In the genomic region with DNA sequence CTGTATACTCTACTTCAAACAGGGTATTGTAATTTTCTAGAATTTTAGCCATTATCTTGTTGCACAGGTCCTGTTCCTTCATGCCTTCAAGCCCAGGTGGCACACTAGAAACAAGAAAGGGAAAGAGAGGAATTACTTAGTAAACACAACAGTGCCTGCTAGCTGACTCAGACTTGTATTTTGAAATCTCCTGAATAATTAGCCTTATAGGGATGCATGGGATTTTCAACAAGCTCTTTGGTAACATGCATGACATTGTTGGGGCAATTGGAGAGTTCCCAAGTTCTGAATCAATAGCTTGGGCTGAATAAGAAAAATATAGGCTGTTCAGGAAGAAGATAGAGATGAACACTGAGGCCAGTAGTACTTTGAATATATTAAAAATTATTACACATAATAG, we compare ENCODE assay signal across 10 cellular contexts.
DNase-seq lines count a peak whose midpoint lies in the region; FAIRE-seq and TF ChIP-seq lines count a peak whose summit lies in the region.
"Had no signal": no experiment of that assay in that cellular context is flagged by ENCODE, and none has a peak within 500 bp of the region (broad histone marks: within the 10 kb centered on the region; RNA-seq: fewer than 3 reads in every experiment).

No MANE protein-coding gene starts in this region.

- H3K4me1 Mint-ChIP-seq in mesothelial cell of epicardium, result peaks cover 20% of the 10 kb centered on the region
- H3K4me1 Mint-ChIP-seq in activated T-helper 2 cell treated with anti-CD3 and anti-CD28 coated beads, Interferon-gamma antibody, Interleukin-2, Interleukin-4, amounts not matched to agents 10 μg/mL and 5 μg/mL and 100 μg/mL, durations not matched to agents 14 hours and 24 hours and 36 hours (ENCODE audit: low read depth), result peaks cover 6% of the 10 kb centered on the region

- DNase-seq in Caki2 (ENCODE audit: low read depth) (peak; percentile 6), HTR-8/SVneo (ENCODE audit: insufficient read length, low spot score) (peak; percentile 1), dedifferentiated amniotic fluid mesenchymal stem cell (ENCODE audit: extremely low spot score) (peak; percentile 83), mesothelial cell of epicardium (ENCODE audit: low spot score in 2 of 2, unreplicated experiment in 2 of 2) (no peak), MV-4-11 (lab: John Stamatoyannopoulos, UW) (no peak), mucosa of gallbladder (ENCODE audit: low spot score) (no peak), G401 (ENCODE audit: low spot score) (no peak)
- DNase-seq in activated T-helper 2 cell treated with anti-CD3 and anti-CD28 coated beads, Interferon-gamma antibody, Interleukin-2, Interleukin-4, amounts not matched to agents 10 μg/mL and 5 μg/mL and 100 μg/mL, durations not matched to agents 14 hours and 24 hours and 36 hours (ENCODE audit: low spot score), result no peak
- DNase-seq: activated naive CD4-positive, alpha-beta T cell treated with anti-CD3 and anti-CD28 coated beads, Interleukin-2, amount 10 ng/mL, durations not matched to agents 7 days and 5 days; nephron progenitor cell had no signal

- H3K9me3 Mint-ChIP-seq in mesothelial cell of epicardium, result no peaks in the 10 kb centered on the region
- no peaks in the 10 kb centered on the region for H3K9me3 Mint-ChIP-seq in activated T-helper 2 cell treated with anti-CD3 and anti-CD28 coated beads, Interferon-gamma antibody, Interleukin-2, Interleukin-4, amounts not matched to agents 10 μg/mL and 5 μg/mL and 100 μg/mL, durations not matched to agents 14 hours and 24 hours and 36 hours
- H3K9me3 Mint-ChIP-seq: nephron progenitor cell had no signal

- TF ChIP-seq CTCF in mesothelial cell of epicardium (IDR thresholded peaks at IDR 0.05; ENCODE audit: unreplicated experiment), result no peak

- H3K27me3 Mint-ChIP-seq in mesothelial cell of epicardium (ENCODE audit: low read depth), result no peaks in the 10 kb centered on the region
- no peaks in the 10 kb centered on the region for H3K27me3 Mint-ChIP-seq in activated T-helper 2 cell treated with anti-CD3 and anti-CD28 coated beads, Interferon-gamma antibody, Interleukin-2, Interleukin-4, amounts not matched to agents 10 μg/mL and 5 μg/mL and 100 μg/mL, durations not matched to agents 14 hours and 24 hours and 36 hours (ENCODE audit: low read depth)
- H3K27me3 Mint-ChIP-seq: activated naive CD4-positive, alpha-beta T cell treated with anti-CD3 and anti-CD28 coated beads, Interleukin-2, amount 10 ng/mL, durations not matched to agents 7 days and 5 days had no signal

- no peak for FAIRE-seq in HTR-8/SVneo (lab: Jason Lieb, UNC)

- intact Hi-C loops in activated T-helper 2 cell treated with anti-CD3 and anti-CD28 coated beads, Interferon-gamma antibody, Interleukin-2, Interleukin-4, amounts not matched to agents 10 μg/mL and 5 μg/mL and 100 μg/mL, durations not matched to agents 14 hours and 24 hours and 36 hours (cut with micrococcal nuclease), result no loop called here

- peak overlapping the region; percentile 27 for H3K27ac Mint-ChIP-seq in mesothelial cell of epicardium
- H3K27ac Mint-ChIP-seq in activated T-helper 2 cell treated with anti-CD3 and anti-CD28 coated beads, Interferon-gamma antibody, Interleukin-2, Interleukin-4, amounts not matched to agents 10 μg/mL and 5 μg/mL and 100 μg/mL, durations not matched to agents 14 hours and 24 hours and 36 hours, result no peak overlapping the region
- H3K27ac Mint-ChIP-seq: activated naive CD4-positive, alpha-beta T cell treated with anti-CD3 and anti-CD28 coated beads, Interleukin-2, amount 10 ng/mL, durations not matched to agents 7 days and 5 days; nephron progenitor cell had no signal

- in situ Hi-C loops in Caki2 (cut with HindIII; ENCODE audit: low pct_unique_long_range_greater_than_20kb, low sequenced_read_pairs) (no loop called here), G401 (cut with HindIII; ENCODE audit: low sequenced_read_pairs) (no loop called here)

- peaks cover 11% of the 10 kb centered on the region for H3K36me3 Mint-ChIP-seq in mesothelial cell of epicardium
- no peaks in the 10 kb centered on the region for H3K36me3 Mint-ChIP-seq in activated T-helper 2 cell treated with anti-CD3 and anti-CD28 coated beads, Interferon-gamma antibody, Interleukin-2, Interleukin-4, amounts not matched to agents 10 μg/mL and 5 μg/mL and 100 μg/mL, durations not matched to agents 14 hours and 24 hours and 36 hours (ENCODE audit: low read depth)

- no peak overlapping the region for H3K4me3 Mint-ChIP-seq in mesothelial cell of epicardium
- H3K4me3 Mint-ChIP-seq in activated T-helper 2 cell treated with anti-CD3 and anti-CD28 coated beads, Interferon-gamma antibody, Interleukin-2, Interleukin-4, amounts not matched to agents 10 μg/mL and 5 μg/mL and 100 μg/mL, durations not matched to agents 14 hours and 24 hours and 36 hours (ENCODE audit: low read depth), result no peak overlapping the region
- H3K4me3 Mint-ChIP-seq: activated naive CD4-positive, alpha-beta T cell treated with anti-CD3 and anti-CD28 coated beads, Interleukin-2, amount 10 ng/mL, durations not matched to agents 7 days and 5 days; nephron progenitor cell had no signal

Comparison
In these comparisons a context has a peak if more than half of its experiments do, and no peak if none do; other contexts are left out.
1. DNase-seq: peak in Caki2 (single experiment), HTR-8/SVneo (single experiment) and dedifferentiated amniotic fluid mesenchymal stem cell (single experiment); none in mesothelial cell of epicardium (0 of 2), MV-4-11 (single experiment), mucosa of gallbladder (single experiment), activated T-helper 2 cell treated with anti-CD3 and anti-CD28 coated beads, Interferon-gamma antibody, Interleukin-2, Interleukin-4, amounts not matched to agents 10 μg/mL and 5 μg/mL and 100 μg/mL, durations not matched to agents 14 hours and 24 hours and 36 hours (single experiment) and G401 (single experiment).